1 cellular context compared by ENCODE assay signal in the genomic region with DNA sequence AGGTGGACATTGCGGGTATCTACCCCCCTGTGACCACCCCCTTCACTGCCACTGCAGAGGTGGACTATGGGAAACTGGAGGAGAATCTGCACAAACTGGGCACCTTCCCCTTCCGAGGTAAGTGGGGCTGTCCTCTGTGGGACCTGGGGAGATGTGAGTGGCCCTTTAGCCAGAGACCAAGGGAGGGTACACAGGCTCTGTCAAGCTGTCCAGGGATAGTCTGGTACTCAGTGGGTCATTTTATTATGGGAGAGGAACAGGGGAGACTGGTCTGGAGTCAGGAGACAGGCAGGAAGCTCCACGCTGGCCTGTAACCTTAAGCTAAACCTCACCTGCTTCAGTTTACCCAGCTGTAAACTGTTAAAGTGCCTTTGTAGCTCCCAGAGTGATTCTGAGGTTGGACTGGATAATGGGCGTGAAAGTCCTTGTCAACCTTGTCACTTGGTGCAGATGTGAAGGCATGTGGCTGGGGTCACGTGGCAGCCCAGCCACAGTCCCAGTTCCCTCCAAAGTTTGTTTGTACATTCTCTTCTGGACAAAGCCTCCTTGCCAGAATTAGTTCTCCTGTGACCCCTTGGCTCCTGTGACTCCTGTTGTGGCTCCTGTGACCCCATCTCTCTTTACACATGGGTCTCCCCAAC.
TF ChIP-seq lines count a peak whose summit lies in the region.

No MANE protein-coding gene starts in this region.

TF ChIP-seq in K562, 482 proteins besides CTCF, POLR2A, EP300 and RAD21 (continues in another document):
- TF ChIP-seq, protein P1, sequence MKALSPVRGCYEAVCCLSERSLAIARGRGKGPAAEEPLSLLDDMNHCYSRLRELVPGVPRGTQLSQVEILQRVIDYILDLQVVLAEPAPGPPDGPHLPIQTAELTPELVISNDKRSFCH (CRISPR knock-in tag; IDR thresholded peaks at IDR 0.05), result no peak
- TF ChIP-seq, protein P1 (tag; IDR thresholded peaks at IDR 0.05), result no peak
- TF ChIP-seq PTBP1 (IDR thresholded peaks at IDR 0.05; ENCODE audit: low read depth, low read length) (no peak), CXXC5 (CRISPR knock-in tag; IDR thresholded peaks at IDR 0.05) (no peak), RBM39 (optimal IDR thresholded peaks at IDR 0.05; ENCODE audit: low read depth, low read length) (no peak), RFX5 (IDR thresholded peaks at IDR 0.05; ENCODE audit: low read depth, low read length) (no peak), GTF2E2 (tag; IDR thresholded peaks at IDR 0.05) (no peak), TCF7L2 (IDR thresholded peaks at IDR 0.05; ENCODE audit: low read depth, low read length) (no peak), ETV1 (tag; conservative IDR thresholded peaks at IDR 0.05; ENCODE audit: low read depth) (no peak), U2AF1 (optimal IDR thresholded peaks at IDR 0.05; ENCODE audit: low read depth, low read length) (no peak), MTA2 (IDR thresholded peaks at IDR 0.05; ENCODE audit: low read depth) (no peak), ZNF143 (CRISPR knock-in tag; IDR thresholded peaks at IDR 0.05) (no peak), SPI1 (IDR thresholded peaks at IDR 0.05; ENCODE audit: borderline replicate concordance, low read depth, low read length) (no peak), HIVEP1 (CRISPR knock-in tag; IDR thresholded peaks at IDR 0.05) (no peak), NCOA6 (IDR thresholded peaks at IDR 0.05) (no peak), TOE1 (IDR thresholded peaks at IDR 0.05; ENCODE audit: borderline replicate concordance) (no peak), TOE1 (CRISPR knock-in tag; IDR thresholded peaks at IDR 0.05; ENCODE audit: borderline replicate concordance, low read depth) (no peak), RBFOX2 (IDR thresholded peaks at IDR 0.05; ENCODE audit: low read depth, low read length) (no peak), L3MBTL2 (IDR thresholded peaks at IDR 0.05) (peak; percentile 89), RAD51 (IDR thresholded peaks at IDR 0.05; ENCODE audit: borderline replicate concordance, low read depth) (peak; percentile 50)
- TF ChIP-seq, protein P2, sequence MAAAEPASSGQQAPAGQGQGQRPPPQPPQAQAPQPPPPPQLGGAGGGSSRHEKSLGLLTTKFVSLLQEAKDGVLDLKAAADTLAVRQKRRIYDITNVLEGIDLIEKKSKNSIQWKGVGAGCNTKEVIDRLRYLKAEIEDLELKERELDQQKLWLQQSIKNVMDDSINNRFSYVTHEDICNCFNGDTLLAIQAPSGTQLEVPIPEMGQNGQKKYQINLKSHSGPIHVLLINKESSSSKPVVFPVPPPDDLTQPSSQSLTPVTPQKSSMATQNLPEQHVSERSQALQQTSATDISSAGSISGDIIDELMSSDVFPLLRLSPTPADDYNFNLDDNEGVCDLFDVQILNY (CRISPR knock-in tag; IDR thresholded peaks at IDR 0.05), result no peak
- TF ChIP-seq, protein P3, sequence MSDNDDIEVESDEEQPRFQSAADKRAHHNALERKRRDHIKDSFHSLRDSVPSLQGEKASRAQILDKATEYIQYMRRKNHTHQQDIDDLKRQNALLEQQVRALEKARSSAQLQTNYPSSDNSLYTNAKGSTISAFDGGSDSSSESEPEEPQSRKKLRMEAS (CRISPR knock-in tag; IDR thresholded peaks at IDR 0.05), result no peak; the same call in 1 of the 2 replicates
- TF ChIP-seq, protein P4, sequence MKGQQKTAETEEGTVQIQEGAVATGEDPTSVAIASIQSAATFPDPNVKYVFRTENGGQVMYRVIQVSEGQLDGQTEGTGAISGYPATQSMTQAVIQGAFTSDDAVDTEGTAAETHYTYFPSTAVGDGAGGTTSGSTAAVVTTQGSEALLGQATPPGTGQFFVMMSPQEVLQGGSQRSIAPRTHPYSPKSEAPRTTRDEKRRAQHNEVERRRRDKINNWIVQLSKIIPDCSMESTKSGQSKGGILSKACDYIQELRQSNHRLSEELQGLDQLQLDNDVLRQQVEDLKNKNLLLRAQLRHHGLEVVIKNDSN (CRISPR knock-in tag; IDR thresholded peaks at IDR 0.05), result peak; percentile 63
- TF ChIP-seq, protein P5, sequence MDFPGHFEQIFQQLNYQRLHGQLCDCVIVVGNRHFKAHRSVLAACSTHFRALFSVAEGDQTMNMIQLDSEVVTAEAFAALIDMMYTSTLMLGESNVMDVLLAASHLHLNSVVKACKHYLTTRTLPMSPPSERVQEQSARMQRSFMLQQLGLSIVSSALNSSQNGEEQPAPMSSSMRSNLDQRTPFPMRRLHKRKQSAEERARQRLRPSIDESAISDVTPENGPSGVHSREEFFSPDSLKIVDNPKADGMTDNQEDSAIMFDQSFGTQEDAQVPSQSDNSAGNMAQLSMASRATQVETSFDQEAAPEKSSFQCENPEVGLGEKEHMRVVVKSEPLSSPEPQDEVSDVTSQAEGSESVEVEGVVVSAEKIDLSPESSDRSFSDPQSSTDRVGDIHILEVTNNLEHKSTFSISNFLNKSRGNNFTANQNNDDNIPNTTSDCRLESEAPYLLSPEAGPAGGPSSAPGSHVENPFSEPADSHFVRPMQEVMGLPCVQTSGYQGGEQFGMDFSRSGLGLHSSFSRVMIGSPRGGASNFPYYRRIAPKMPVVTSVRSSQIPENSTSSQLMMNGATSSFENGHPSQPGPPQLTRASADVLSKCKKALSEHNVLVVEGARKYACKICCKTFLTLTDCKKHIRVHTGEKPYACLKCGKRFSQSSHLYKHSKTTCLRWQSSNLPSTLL (IDR thresholded peaks at IDR 0.05), result no peak
- TF ChIP-seq, protein P6, sequence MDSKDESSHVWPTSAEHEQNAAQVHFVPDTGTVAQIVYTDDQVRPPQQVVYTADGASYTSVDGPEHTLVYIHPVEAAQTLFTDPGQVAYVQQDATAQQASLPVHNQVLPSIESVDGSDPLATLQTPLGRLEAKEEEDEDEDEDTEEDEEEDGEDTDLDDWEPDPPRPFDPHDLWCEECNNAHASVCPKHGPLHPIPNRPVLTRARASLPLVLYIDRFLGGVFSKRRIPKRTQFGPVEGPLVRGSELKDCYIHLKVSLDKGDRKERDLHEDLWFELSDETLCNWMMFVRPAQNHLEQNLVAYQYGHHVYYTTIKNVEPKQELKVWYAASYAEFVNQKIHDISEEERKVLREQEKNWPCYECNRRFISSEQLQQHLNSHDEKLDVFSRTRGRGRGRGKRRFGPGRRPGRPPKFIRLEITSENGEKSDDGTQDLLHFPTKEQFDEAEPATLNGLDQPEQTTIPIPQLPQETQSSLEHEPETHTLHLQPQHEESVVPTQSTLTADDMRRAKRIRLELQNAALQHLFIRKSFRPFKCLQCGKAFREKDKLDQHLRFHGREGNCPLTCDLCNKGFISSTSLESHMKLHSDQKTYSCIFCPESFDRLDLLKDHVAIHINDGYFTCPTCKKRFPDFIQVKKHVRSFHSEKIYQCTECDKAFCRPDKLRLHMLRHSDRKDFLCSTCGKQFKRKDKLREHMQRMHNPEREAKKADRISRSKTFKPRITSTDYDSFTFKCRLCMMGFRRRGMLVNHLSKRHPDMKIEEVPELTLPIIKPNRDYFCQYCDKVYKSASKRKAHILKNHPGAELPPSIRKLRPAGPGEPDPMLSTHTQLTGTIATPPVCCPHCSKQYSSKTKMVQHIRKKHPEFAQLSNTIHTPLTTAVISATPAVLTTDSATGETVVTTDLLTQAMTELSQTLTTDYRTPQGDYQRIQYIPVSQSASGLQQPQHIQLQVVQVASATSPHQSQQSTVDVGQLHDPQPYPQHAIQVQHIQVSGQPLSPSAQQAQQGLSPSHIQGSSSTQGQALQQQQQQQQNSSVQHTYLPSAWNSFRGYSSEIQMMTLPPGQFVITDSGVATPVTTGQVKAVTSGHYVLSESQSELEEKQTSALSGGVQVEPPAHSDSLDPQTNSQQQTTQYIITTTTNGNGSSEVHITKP (IDR thresholded peaks at IDR 0.05; ENCODE audit: partially characterized antibody), result no peak
- TF ChIP-seq, protein P7, sequence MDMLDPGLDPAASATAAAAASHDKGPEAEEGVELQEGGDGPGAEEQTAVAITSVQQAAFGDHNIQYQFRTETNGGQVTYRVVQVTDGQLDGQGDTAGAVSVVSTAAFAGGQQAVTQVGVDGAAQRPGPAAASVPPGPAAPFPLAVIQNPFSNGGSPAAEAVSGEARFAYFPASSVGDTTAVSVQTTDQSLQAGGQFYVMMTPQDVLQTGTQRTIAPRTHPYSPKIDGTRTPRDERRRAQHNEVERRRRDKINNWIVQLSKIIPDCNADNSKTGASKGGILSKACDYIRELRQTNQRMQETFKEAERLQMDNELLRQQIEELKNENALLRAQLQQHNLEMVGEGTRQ (CRISPR knock-in tag; IDR thresholded peaks at IDR 0.05), result peak; percentile 69
- TF ChIP-seq, protein P8, sequence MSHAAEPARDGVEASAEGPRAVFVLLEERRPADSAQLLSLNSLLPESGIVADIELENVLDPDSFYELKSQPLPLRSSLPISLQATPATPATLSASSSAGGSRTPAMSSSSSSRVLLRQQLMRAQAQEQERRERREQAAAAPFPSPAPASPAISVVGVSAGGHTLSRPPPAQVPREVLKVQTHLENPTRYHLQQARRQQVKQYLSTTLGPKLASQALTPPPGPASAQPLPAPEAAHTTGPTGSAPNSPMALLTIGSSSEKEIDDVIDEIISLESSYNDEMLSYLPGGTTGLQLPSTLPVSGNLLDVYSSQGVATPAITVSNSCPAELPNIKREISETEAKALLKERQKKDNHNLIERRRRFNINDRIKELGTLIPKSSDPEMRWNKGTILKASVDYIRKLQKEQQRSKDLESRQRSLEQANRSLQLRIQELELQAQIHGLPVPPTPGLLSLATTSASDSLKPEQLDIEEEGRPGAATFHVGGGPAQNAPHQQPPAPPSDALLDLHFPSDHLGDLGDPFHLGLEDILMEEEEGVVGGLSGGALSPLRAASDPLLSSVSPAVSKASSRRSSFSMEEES (CRISPR knock-in tag; IDR thresholded peaks at IDR 0.05), result peak; percentile 47; the same call in 1 of the 2 replicates
- TF ChIP-seq, protein P9, sequence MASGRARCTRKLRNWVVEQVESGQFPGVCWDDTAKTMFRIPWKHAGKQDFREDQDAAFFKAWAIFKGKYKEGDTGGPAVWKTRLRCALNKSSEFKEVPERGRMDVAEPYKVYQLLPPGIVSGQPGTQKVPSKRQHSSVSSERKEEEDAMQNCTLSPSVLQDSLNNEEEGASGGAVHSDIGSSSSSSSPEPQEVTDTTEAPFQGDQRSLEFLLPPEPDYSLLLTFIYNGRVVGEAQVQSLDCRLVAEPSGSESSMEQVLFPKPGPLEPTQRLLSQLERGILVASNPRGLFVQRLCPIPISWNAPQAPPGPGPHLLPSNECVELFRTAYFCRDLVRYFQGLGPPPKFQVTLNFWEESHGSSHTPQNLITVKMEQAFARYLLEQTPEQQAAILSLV (tag; IDR thresholded peaks at IDR 0.05), result no peak
- TF ChIP-seq, protein P10, sequence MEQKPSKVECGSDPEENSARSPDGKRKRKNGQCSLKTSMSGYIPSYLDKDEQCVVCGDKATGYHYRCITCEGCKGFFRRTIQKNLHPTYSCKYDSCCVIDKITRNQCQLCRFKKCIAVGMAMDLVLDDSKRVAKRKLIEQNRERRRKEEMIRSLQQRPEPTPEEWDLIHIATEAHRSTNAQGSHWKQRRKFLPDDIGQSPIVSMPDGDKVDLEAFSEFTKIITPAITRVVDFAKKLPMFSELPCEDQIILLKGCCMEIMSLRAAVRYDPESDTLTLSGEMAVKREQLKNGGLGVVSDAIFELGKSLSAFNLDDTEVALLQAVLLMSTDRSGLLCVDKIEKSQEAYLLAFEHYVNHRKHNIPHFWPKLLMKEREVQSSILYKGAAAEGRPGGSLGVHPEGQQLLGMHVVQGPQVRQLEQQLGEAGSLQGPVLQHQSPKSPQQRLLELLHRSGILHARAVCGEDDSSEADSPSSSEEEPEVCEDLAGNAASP (IDR thresholded peaks at IDR 0.05), result no peak
- TF ChIP-seq, protein P11, sequence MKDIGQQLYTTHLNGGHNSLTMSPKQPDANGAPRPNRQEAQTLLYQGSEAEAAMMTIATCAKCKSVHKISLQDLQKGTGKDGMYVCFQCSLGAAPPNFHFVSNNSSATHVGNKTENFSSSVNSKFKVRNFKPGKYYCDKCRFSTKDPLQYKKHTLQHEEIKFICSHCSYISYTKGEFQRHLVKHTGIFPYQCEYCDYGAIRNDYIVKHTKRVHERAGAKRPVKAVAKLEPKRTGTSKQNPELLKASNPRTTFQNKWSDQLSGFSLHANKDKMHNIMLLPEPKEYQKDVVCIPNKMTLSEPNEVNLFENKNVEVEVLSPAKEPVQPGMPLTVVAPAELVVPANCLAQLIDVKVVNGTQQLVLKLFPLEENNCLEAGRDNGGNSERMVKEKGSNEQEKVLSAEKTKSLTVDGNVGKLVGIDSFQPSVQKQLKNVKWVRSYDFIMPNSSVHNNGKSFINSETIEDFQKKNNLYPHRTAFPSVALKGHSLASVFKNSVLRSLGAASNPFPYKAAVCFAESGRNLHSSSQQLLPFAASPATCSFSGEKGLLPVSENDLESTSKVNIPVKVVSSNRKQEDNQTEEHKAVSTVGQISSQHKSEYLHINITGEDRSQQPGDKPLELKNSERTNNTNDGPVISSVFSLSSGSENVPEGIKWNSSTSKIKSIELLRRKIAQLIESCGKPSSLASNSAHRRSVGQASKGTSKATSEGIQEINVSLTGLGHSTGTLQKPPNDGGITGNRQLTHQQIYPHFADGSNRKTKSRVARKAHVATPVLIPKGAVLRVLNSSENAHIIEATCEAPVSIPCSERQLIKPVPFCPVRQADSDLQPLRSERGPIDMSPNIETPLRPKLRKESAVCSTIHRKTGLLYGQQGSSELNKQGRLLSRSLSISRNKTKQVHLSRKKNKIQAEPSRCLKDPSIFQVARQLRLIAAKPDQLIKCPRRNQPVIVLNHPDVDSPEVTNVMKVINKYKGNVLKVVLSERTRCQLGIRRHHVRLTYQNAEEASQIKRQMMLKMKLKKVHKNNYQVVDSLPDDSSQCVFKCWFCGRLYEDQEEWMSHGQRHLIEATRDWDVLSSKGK (CRISPR knock-in tag; IDR thresholded peaks at IDR 0.05), result no peak
- TF ChIP-seq, protein P12, sequence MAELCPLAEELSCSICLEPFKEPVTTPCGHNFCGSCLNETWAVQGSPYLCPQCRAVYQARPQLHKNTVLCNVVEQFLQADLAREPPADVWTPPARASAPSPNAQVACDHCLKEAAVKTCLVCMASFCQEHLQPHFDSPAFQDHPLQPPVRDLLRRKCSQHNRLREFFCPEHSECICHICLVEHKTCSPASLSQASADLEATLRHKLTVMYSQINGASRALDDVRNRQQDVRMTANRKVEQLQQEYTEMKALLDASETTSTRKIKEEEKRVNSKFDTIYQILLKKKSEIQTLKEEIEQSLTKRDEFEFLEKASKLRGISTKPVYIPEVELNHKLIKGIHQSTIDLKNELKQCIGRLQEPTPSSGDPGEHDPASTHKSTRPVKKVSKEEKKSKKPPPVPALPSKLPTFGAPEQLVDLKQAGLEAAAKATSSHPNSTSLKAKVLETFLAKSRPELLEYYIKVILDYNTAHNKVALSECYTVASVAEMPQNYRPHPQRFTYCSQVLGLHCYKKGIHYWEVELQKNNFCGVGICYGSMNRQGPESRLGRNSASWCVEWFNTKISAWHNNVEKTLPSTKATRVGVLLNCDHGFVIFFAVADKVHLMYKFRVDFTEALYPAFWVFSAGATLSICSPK (IDR thresholded peaks at IDR 0.05; ENCODE audit: borderline replicate concordance), result no peak
- TF ChIP-seq, protein P13, sequence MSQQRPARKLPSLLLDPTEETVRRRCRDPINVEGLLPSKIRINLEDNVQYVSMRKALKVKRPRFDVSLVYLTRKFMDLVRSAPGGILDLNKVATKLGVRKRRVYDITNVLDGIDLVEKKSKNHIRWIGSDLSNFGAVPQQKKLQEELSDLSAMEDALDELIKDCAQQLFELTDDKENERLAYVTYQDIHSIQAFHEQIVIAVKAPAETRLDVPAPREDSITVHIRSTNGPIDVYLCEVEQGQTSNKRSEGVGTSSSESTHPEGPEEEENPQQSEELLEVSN (IDR thresholded peaks at IDR 0.05; ENCODE audit: borderline replicate concordance in 1 of 2, extremely low read depth in 1 of 2, insufficient read depth in 1 of 2, insufficient read length in 1 of 2, low read depth in 1 of 2, low read length in 1 of 2, poor library complexity in 1 of 2, severe bottlenecking in 1 of 2), result peak; percentile 63 to 72
